In genomic region chr20:2023151-2023550, GRCh38 we compare ENCODE assay signal across 23 cellular contexts. TPM values are rescaled to one million over a fixed set of nuclear protein-coding genes. Genes with fewer than 3 reads are reported as not detected.
DNase-seq lines count a peak whose midpoint lies in the region; ATAC-seq and TF ChIP-seq lines count a peak whose summit lies in the region.
"Had no signal": no experiment of that assay in that cellular context is flagged by ENCODE, and none has a peak within 500 bp of the region (broad histone marks: within the 10 kb centered on the region; RNA-seq: fewer than 3 reads in every experiment).

No MANE protein-coding gene starts in this region.

- H3K79me2 ChIP-seq in MM.1S (ENCODE audit: low read length) (no peaks in the 10 kb centered on the region), mammary epithelial cell (ENCODE audit: insufficient read depth, low read length) (no peaks in the 10 kb centered on the region), mesendoderm (ENCODE audit: control insufficient read depth, insufficient read depth, low read length) (no peaks in the 10 kb centered on the region)

- no peak overlapping the region for H2BK15ac ChIP-seq in mesendoderm (replicated peaks; ENCODE audit: low read depth)

- H3K4ac ChIP-seq in mesendoderm (ENCODE audit: low read depth, low read length), result no peak overlapping the region

- H3K27me3 Mint-ChIP-seq in natural killer cell (ENCODE audit: low read depth in 2 of 2), result peaks cover 10 to 24% of the 10 kb centered on the region in 2 donors

- no peaks in the 10 kb centered on the region for H3F3A ChIP-seq in MM.1S (ENCODE audit: insufficient read depth, low read length)

- dilution Hi-C loops in mammary epithelial cell (cut with HindIII; ENCODE audit: low sequenced_read_pairs), result no loop called here

- in situ Hi-C loops in mammary epithelial cell (cut with MboI; ENCODE audit: low sequenced_read_pairs in 2 of 2), result no loop called here

- CTCF ChIA-PET in mammary epithelial cell (lab: Charles Lee; ENCODE audit: low non-redundant PET), result no interaction called here

- ATAC-seq in HG02759 (IDR thresholded peaks at IDR 0.05; ENCODE audit: unreplicated experiment), result no peak
- ATAC-seq in natural killer cell, result no peak
- ATAC-seq: CD8-positive, alpha-beta T cell; Panc1; SK-N-SH treated with all-trans-retinoic acid at 6 μM for 48 hours had no signal

- H2BK120ac ChIP-seq in mesendoderm (ENCODE audit: low read depth, low read length), result no peak overlapping the region

- no peak overlapping the region for H3K23ac ChIP-seq in mesendoderm (ENCODE audit: low read length)

- TF ChIP-seq CTCF in MM.1S (IDR thresholded peaks at IDR 0.05; ENCODE audit: low read length) (peak; percentile 35), mammary epithelial cell (conservative IDR thresholded peaks at IDR 0.05 in 1 of 2, IDR thresholded peaks at IDR 0.05 in 1 of 2; ENCODE audit: extremely low read depth in 1 of 2, insufficient read depth in 1 of 2, low read depth in 1 of 2, low read length in 2 of 2) (no peak), natural killer cell (IDR thresholded peaks at IDR 0.05) (no peak)

- no peak overlapping the region for H2BK5ac ChIP-seq in mesendoderm (ENCODE audit: low read length)

- H3K27me3 ChIP-seq in MM.1S (replicated peaks; ENCODE audit: insufficient read depth, low read length) (no peaks in the 10 kb centered on the region), mammary epithelial cell (ENCODE audit: insufficient read depth, low read length) (no peaks in the 10 kb centered on the region), mesendoderm (ENCODE audit: insufficient read depth, low read length, poor library complexity) (no peaks in the 10 kb centered on the region)
- H3K27me3 ChIP-seq: BLaER1 had no signal

- H3K9me3 ChIP-seq in MM.1S (replicated peaks; ENCODE audit: insufficient read depth, low read length) (no peaks in the 10 kb centered on the region), mammary epithelial cell (replicated peaks; ENCODE audit: insufficient read depth, low read length) (no peaks in the 10 kb centered on the region)

- H2AFZ ChIP-seq in MM.1S (ENCODE audit: low read length), result no peak overlapping the region
- H2AFZ ChIP-seq in mammary epithelial cell (ENCODE audit: low read depth, low read length), result no peak overlapping the region

- no peaks in the 10 kb centered on the region for H3K9me2 ChIP-seq in MM.1S (replicated peaks; ENCODE audit: insufficient read depth, low read length)

- H3K79me1 ChIP-seq in mesendoderm (ENCODE audit: low read length), result no peaks in the 10 kb centered on the region

- intact Hi-C loops in mammary epithelial cell (cut with micrococcal nuclease) (no loop called here), natural killer cell (cut with micrococcal nuclease) (no loop called here)

- H3K9ac ChIP-seq in MM.1S (ENCODE audit: low read length), result no peak overlapping the region
- no peak overlapping the region for H3K9ac ChIP-seq in mammary epithelial cell (ENCODE audit: insufficient read depth, low read length)
- H3K9ac ChIP-seq in mesendoderm (ENCODE audit: low read length), result no peak overlapping the region
- H3K9ac ChIP-seq: BLaER1 had no signal

- no peaks in the 10 kb centered on the region for H3K9me3 Mint-ChIP-seq in natural killer cell
- H3K9me3 Mint-ChIP-seq: CD8-positive, alpha-beta T cell had no signal

- no peaks in the 10 kb centered on the region for H4K20me1 ChIP-seq in MM.1S (ENCODE audit: insufficient read depth, low read length)
- no peaks in the 10 kb centered on the region for H4K20me1 ChIP-seq in mammary epithelial cell (ENCODE audit: insufficient read depth, low read length)
- H4K20me1 ChIP-seq: BLaER1 had no signal

- no peak overlapping the region for H4K5ac ChIP-seq in mesendoderm (ENCODE audit: low read length)

- H3K4me3 ChIP-seq in MM.1S (ENCODE audit: low read length) (no peak overlapping the region), mammary epithelial cell (replicated peaks in 1 of 3; ENCODE audit: insufficient read depth in 1 of 3, low read depth in 2 of 3, low read length in 3 of 3) (no peak overlapping the region), mesendoderm (ENCODE audit: low read length) (no peak overlapping the region)
- H3K4me3 ChIP-seq: BLaER1 had no signal

- no peaks in the 10 kb centered on the region for H3K36me3 Mint-ChIP-seq in natural killer cell
- H3K36me3 Mint-ChIP-seq: CD8-positive, alpha-beta T cell had no signal

- no peak overlapping the region for H3K4me3 Mint-ChIP-seq in natural killer cell
- H3K4me3 Mint-ChIP-seq: CD8-positive, alpha-beta T cell had no signal

- H3K4me1 Mint-ChIP-seq in natural killer cell, result no peaks in the 10 kb centered on the region

- H2AK5ac ChIP-seq in mesendoderm (ENCODE audit: low read length), result no peak overlapping the region

- no peak overlapping the region for H3K27ac ChIP-seq in MM.1S (ENCODE audit: low read length)
- no peak overlapping the region for H3K27ac ChIP-seq in mammary epithelial cell (ENCODE audit: insufficient read depth, low read depth, low read length)
- no peak overlapping the region for H3K27ac ChIP-seq in mesendoderm (ENCODE audit: low read depth, low read length)
- H3K27ac ChIP-seq: 22Rv1, BLaER1 had no signal

- H3K18ac ChIP-seq in mesendoderm (ENCODE audit: low read length), result no peak overlapping the region

- peak; percentile 23 for DNase-seq in DMS 273 (lab: John Stamatoyannopoulos, UW; ENCODE audit: unreplicated experiment)
- DNase-seq in DMS 273 treated with DMSO at 0.1 percent for 48 hours (lab: John Stamatoyannopoulos, UW), result no peak
- DNase-seq in MM.1S, result peak; percentile 61
- peak; percentile 34 for DNase-seq in mammary epithelial cell
- DNase-seq in mesendoderm, result peak; percentile 16
- DNase-seq in COLO668 (lab: John Stamatoyannopoulos, UW; ENCODE audit: unreplicated experiment), result no peak
- no peak for DNase-seq in natural killer cell
- DNase-seq: ACHN; Calu3; CD8-positive, alpha-beta T cell; DMS53; GDM1; KBM-7; MV-4-11; NCI-H1930; SIG-M5 had no signal

- H3K4me1 ChIP-seq in MM.1S (ENCODE audit: low read length) (no peaks in the 10 kb centered on the region; the same call in 1 of the 2 replicates), mammary epithelial cell (ENCODE audit: insufficient read depth, low read length) (peaks cover 7% of the 10 kb centered on the region), mesendoderm (ENCODE audit: control insufficient read depth, low read depth, low read length) (no peaks in the 10 kb centered on the region)
- H3K4me1 ChIP-seq: BLaER1 had no signal

- no peak overlapping the region for H3K27ac Mint-ChIP-seq in natural killer cell
- H3K27ac Mint-ChIP-seq: CD8-positive, alpha-beta T cell had no signal

- H3K4me2 ChIP-seq in MM.1S (ENCODE audit: low read depth, low read length) (no peak overlapping the region), mammary epithelial cell (ENCODE audit: insufficient read depth, low read depth, low read length) (no peak overlapping the region), mesendoderm (ENCODE audit: low read length) (no peak overlapping the region)
- H3K4me2 ChIP-seq: BLaER1 had no signal

- WGBS in mammary epithelial cell (ENCODE audit: low coverage, missing lambda C conversion rate), result 38% methylated on average over 4 of the region's 4 CpGs
- no CpG with 5 or more reads among the region's 4 CpGs for WGBS in mesendoderm (ENCODE audit: extremely low coverage, insufficient coverage, low lambda C conversion rate)

- no TSS peak for BruUV-seq in mammary epithelial cell (replicated peaks; lab: Mats Ljungman, UMichigan)

- no peak overlapping the region for H4K8ac ChIP-seq in mesendoderm (ENCODE audit: low read depth, low read length)

- H3K56ac ChIP-seq in mesendoderm (ENCODE audit: low read length), result no peak overlapping the region

- H3K36me3 ChIP-seq in MM.1S (replicated peaks; ENCODE audit: insufficient read depth, low read length) (no peaks in the 10 kb centered on the region), mammary epithelial cell (ENCODE audit: insufficient read depth, low read length) (no peaks in the 10 kb centered on the region), mesendoderm (ENCODE audit: control insufficient read depth, insufficient read depth, low read length) (no peaks in the 10 kb centered on the region)
- H3K36me3 ChIP-seq: BLaER1 had no signal

RNA-seq across cellular contexts. Expression of gene PDYN, which starts 29.3 kb away (rescaled TPM):
- total RNA-seq in mammary epithelial cell, result not detected
- polyA plus RNA-seq in mammary epithelial cell, result not detected
- not detected for polyA minus RNA-seq in mammary epithelial cell
- 0.21 TPM for polyA plus RNA-seq in mesendoderm (2013, experiment 1 of 2)
- polyA plus RNA-seq in mesendoderm (2013, experiment 2 of 2), result 0.20 TPM
- not detected for total RNA-seq in natural killer cell
- total RNA-seq: Calu3; CD8-positive, alpha-beta T cell; NCI-H460; T-helper 2 cell treated with Interferon-gamma antibody and Interleukin-4, amounts not matched to agents 100 ng/mL and 5 ng/mL, for 36 hours had no signal

Comparison
In these comparisons a context has a peak if more than half of its experiments do, and no peak if none do; other contexts are left out.
1. DNase-seq: peak in DMS 273 (single experiment), MM.1S (single experiment), mammary epithelial cell (single experiment) and mesendoderm (single experiment); none in DMS 273 treated with DMSO at 0.1 percent for 48 hours (single experiment), COLO668 (single experiment) and natural killer cell (single experiment).